Comparison of ENCODE assay signal across 23 cellular contexts in genomic region chr3:18076301-18076700, GRCh38.
"Had no signal": no experiment of that assay in that cellular context is flagged by ENCODE, and none has a peak within 500 bp of the region (broad histone marks: within the 10 kb centered on the region; RNA-seq: fewer than 3 reads in every experiment).

No MANE protein-coding gene starts in this region.

- ATAC-seq: K562, Panc1, PC-3, SK-N-SH treated with all-trans-retinoic acid at 6 μM for 48 hours had no signal

- H3K36me3 Mint-ChIP-seq: IgD-negative memory B cell had no signal

- H3K9me3 Mint-ChIP-seq: IgD-negative memory B cell had no signal

- H3K9me3 ChIP-seq: MG63 had no signal

- DNase-seq: MG63, NCI-H1092 treated with DMSO at 0.1 percent for 48 hours, NCI-H1436, NCI-H187, NCI-H2029, NCI-H2081 treated with DMSO at 0.1 percent for 48 hours, NCI-H2171, NCI-H226, NCI-H446, NCI-H510A, NCI-H524 treated with DMSO at 0.1 percent for 48 hours, NCI-H69, NCI-H774, PC-3, SHP77 had no signal

- FAIRE-seq: HTR-8/SVneo, K562 had no signal

- H3K36me3 ChIP-seq: MG63 had no signal

- H3K27me3 ChIP-seq: MG63 had no signal

- H3K4me2 ChIP-seq: KMS-11 had no signal

- H3K4me3 ChIP-seq: K562, MG63 had no signal

- H3K9ac ChIP-seq: KMS-11 had no signal

- H3K27ac ChIP-seq: HL-60, KMS-11, RWPE1 had no signal

- H3K27ac Mint-ChIP-seq: IgD-negative memory B cell had no signal
